Comparison of ENCODE assay signal across 1 cellular context in genomic region chr3:40452876-40453730, GRCh38.
TF ChIP-seq lines count a peak whose summit lies in the region.

No MANE protein-coding gene starts in this region.

TF ChIP-seq in HepG2, 621 proteins besides CTCF, POLR2A, EP300 and RAD21 (continued from another document):
- TF ChIP-seq ZNF318 (CRISPR knock-in tag; IDR thresholded peaks at IDR 0.05) (no peak), ZNF878 (CRISPR knock-in tag; IDR thresholded peaks at IDR 0.05) (0 out of 2 replicates have a peak, but pooled peaks have one; percentile 12), AGO2 (optimal IDR thresholded peaks at IDR 0.05; ENCODE audit: low read depth, low read length) (peak; percentile 34), PPARG (CRISPR knock-in tag; conservative IDR thresholded peaks at IDR 0.05) (no peak; the same call in 1 of the 2 replicates), ZNF607 (CRISPR knock-in tag; IDR thresholded peaks at IDR 0.05; ENCODE audit: borderline replicate concordance) (peak; percentile 88; the same call in 1 of the 2 replicates), THAP11 (CRISPR knock-in tag; IDR thresholded peaks at IDR 0.05) (peak; percentile 91), RBM22 (optimal IDR thresholded peaks at IDR 0.05; ENCODE audit: low read length) (no peak), MXD4 (CRISPR knock-in tag; IDR thresholded peaks at IDR 0.05) (peak; percentile 53; the same call in 1 of the 2 replicates), ZNF550 (CRISPR knock-in tag; IDR thresholded peaks at IDR 0.05; ENCODE audit: borderline replicate concordance) (no peak), GABPA (IDR thresholded peaks at IDR 0.05; ENCODE audit: low read depth, low read length) (peak; percentile 75), GABPA (CRISPR knock-in tag; IDR thresholded peaks at IDR 0.05; ENCODE audit: low read depth) (peak; percentile 94), ZNF230 (CRISPR knock-in tag; IDR thresholded peaks at IDR 0.05) (peak; percentile 49; the same call in 1 of the 2 replicates), ZNF775 (CRISPR knock-in tag; IDR thresholded peaks at IDR 0.05; ENCODE audit: borderline replicate concordance) (no peak), IKZF5 (CRISPR knock-in tag; IDR thresholded peaks at IDR 0.05) (peak; percentile 92), FLYWCH1 (CRISPR knock-in tag; IDR thresholded peaks at IDR 0.05) (no peak), ZNF225 (CRISPR knock-in tag; IDR thresholded peaks at IDR 0.05) (peak; percentile 95)
- TF ChIP-seq, protein P1, sequence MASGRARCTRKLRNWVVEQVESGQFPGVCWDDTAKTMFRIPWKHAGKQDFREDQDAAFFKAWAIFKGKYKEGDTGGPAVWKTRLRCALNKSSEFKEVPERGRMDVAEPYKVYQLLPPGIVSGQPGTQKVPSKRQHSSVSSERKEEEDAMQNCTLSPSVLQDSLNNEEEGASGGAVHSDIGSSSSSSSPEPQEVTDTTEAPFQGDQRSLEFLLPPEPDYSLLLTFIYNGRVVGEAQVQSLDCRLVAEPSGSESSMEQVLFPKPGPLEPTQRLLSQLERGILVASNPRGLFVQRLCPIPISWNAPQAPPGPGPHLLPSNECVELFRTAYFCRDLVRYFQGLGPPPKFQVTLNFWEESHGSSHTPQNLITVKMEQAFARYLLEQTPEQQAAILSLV (CRISPR knock-in tag; IDR thresholded peaks at IDR 0.05; ENCODE audit: borderline replicate concordance): peak; percentile 76; the same call in 1 of the 2 replicates
- TF ChIP-seq, protein P2, sequence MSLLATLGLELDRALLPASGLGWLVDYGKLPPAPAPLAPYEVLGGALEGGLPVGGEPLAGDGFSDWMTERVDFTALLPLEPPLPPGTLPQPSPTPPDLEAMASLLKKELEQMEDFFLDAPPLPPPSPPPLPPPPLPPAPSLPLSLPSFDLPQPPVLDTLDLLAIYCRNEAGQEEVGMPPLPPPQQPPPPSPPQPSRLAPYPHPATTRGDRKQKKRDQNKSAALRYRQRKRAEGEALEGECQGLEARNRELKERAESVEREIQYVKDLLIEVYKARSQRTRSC (CRISPR knock-in tag; IDR thresholded peaks at IDR 0.05; ENCODE audit: low read depth): no peak
